9 cellular contexts compared by ENCODE assay signal in genomic region chr22:37824674-37825641, GRCh38. TPM values are rescaled to one million over a fixed set of nuclear protein-coding genes. Genes with fewer than 3 reads are reported as not detected.
DNase-seq lines count a peak whose midpoint lies in the region; ATAC-seq lines count a peak whose summit lies in the region.
"Had no signal": no experiment of that assay in that cellular context is flagged by ENCODE, and none has a peak within 500 bp of the region (broad histone marks: within the 10 kb centered on the region; RNA-seq: fewer than 3 reads in every experiment).

No MANE protein-coding gene starts in this region.

- H3K27me3 ChIP-seq in naive thymus-derived CD4-positive, alpha-beta T cell (ENCODE audit: control insufficient read depth in 2 of 2, insufficient read depth in 2 of 2, low read length in 2 of 2), result no peaks in the 10 kb centered on the region

- H3K27ac ChIP-seq in naive thymus-derived CD4-positive, alpha-beta T cell (ENCODE audit: low read depth, low read length), result no peak overlapping the region

- ATAC-seq in effector memory CD8-positive, alpha-beta T cell (replicated peaks), result peak; percentile 52
- peak; percentile 55 for ATAC-seq in naive thymus-derived CD4-positive, alpha-beta T cell
- ATAC-seq in HG03108 (IDR thresholded peaks at IDR 0.05; ENCODE audit: unreplicated experiment) (no peak), GM18870 (IDR thresholded peaks at IDR 0.05; ENCODE audit: unreplicated experiment) (no peak)

- no peak overlapping the region for H3K4me3 ChIP-seq in naive thymus-derived CD4-positive, alpha-beta T cell (ENCODE audit: low read length)

- H3K27me3 Mint-ChIP-seq in effector memory CD8-positive, alpha-beta T cell, result peaks cover 19 to 42% of the 10 kb centered on the region in 2 donors
- peaks cover 10 to 34% (median 24%) of the 10 kb centered on the region in 5 donors for H3K27me3 Mint-ChIP-seq in naive thymus-derived CD4-positive, alpha-beta T cell

- peaks cover 0 to 5% (median 0%) of the 10 kb centered on the region in 3 experiments for H3K36me3 ChIP-seq in naive thymus-derived CD4-positive, alpha-beta T cell (ENCODE audit: control insufficient read depth in 2 of 3, insufficient read depth in 3 of 3, low read length in 3 of 3)

- no peaks in the 10 kb centered on the region for H3K9me3 ChIP-seq in naive thymus-derived CD4-positive, alpha-beta T cell (ENCODE audit: control insufficient read depth in 2 of 3, low read length in 3 of 3)

- POLR2A ChIA-PET in naive thymus-derived CD4-positive, alpha-beta T cell (lab: Charles Lee), result no interaction called here

- H3K4me3 Mint-ChIP-seq in effector memory CD8-positive, alpha-beta T cell, result peak overlapping the region; percentile 70 to 78
- H3K4me3 Mint-ChIP-seq in naive thymus-derived CD4-positive, alpha-beta T cell, result peak overlapping the region in 4 of 10 donors; percentile 33 to 74 (median 72)

- no peak overlapping the region for H3K27ac Mint-ChIP-seq in effector memory CD8-positive, alpha-beta T cell
- H3K27ac Mint-ChIP-seq in naive thymus-derived CD4-positive, alpha-beta T cell, result no peak overlapping the region

- intact Hi-C loops in naive thymus-derived CD4-positive, alpha-beta T cell (cut with micrococcal nuclease), result no loop called here

- CTCF ChIA-PET in naive thymus-derived CD4-positive, alpha-beta T cell (lab: Charles Lee), result no interaction called here

- H3K36me3 Mint-ChIP-seq in effector memory CD8-positive, alpha-beta T cell (ENCODE audit: insufficient read depth), result peaks cover 3% of the 10 kb centered on the region
- peaks cover 0 to 15% (median 4%) of the 10 kb centered on the region in 5 donors for H3K36me3 Mint-ChIP-seq in naive thymus-derived CD4-positive, alpha-beta T cell

- H3K9me3 Mint-ChIP-seq in effector memory CD8-positive, alpha-beta T cell, result no peaks in the 10 kb centered on the region
- no peaks in the 10 kb centered on the region for H3K9me3 Mint-ChIP-seq in naive thymus-derived CD4-positive, alpha-beta T cell

- peak; percentile 41 for DNase-seq in CD1c-positive myeloid dendritic cell (ENCODE audit: extremely low spot score)
- DNase-seq in NOMO-1 (lab: John Stamatoyannopoulos, UW; ENCODE audit: unreplicated experiment in 2 of 2), result peak; percentile 31 to 52
- no peak for DNase-seq in effector memory CD8-positive, alpha-beta T cell
- peak in 1 of 9 donors; percentile 44 for DNase-seq in naive thymus-derived CD4-positive, alpha-beta T cell
- no peak for DNase-seq in middle frontal gyrus (ENCODE audit: extremely low spot score, low spot score)
- DNase-seq in cerebellar cortex (ENCODE audit: low spot score), result no peak

- H3K4me1 ChIP-seq in naive thymus-derived CD4-positive, alpha-beta T cell (ENCODE audit: control insufficient read depth in 2 of 2, insufficient read depth in 2 of 2, low read length in 2 of 2), result no peaks in the 10 kb centered on the region

- H3K4me1 Mint-ChIP-seq in effector memory CD8-positive, alpha-beta T cell (ENCODE audit: low read depth in 2 of 2), result peaks cover 0 to 6% of the 10 kb centered on the region in 2 donors
- H3K4me1 Mint-ChIP-seq in naive thymus-derived CD4-positive, alpha-beta T cell, result peaks cover 0 to 5% (median 3%) of the 10 kb centered on the region in 7 donors

RNA-seq across cellular contexts. Expression of gene GALR3, which starts 1.8 kb away (rescaled TPM):
- not detected for total RNA-seq in naive thymus-derived CD4-positive, alpha-beta T cell
- not detected for polyA plus RNA-seq in naive thymus-derived CD4-positive, alpha-beta T cell
- total RNA-seq: M059J had no signal

RNA-seq across cellular contexts. Expression of gene GCAT, which starts 17.2 kb away (rescaled TPM):
- total RNA-seq in naive thymus-derived CD4-positive, alpha-beta T cell, result 10 to 100 TPM in 1 of 5 experiments, 1 to 10 TPM in 4; 1.1 to 14.6 (median 5.4) TPM
- polyA plus RNA-seq in naive thymus-derived CD4-positive, alpha-beta T cell, result 1 to 10 TPM; 7.8 to 8.1 TPM

RNA-seq across cellular contexts. Expression of gene ANKRD54, which starts 19.2 kb away (rescaled TPM):
- 10 to 100 TPM; 18.9 to 26.2 (median 20.4) TPM for total RNA-seq in naive thymus-derived CD4-positive, alpha-beta T cell
- polyA plus RNA-seq in naive thymus-derived CD4-positive, alpha-beta T cell, result 10 to 100 TPM; 14.3 to 18.5 TPM

RNA-seq across cellular contexts. Expression of gene EIF3L, which starts 24.3 kb away (rescaled TPM):
- total RNA-seq in naive thymus-derived CD4-positive, alpha-beta T cell, result 100 to 1,000 TPM; 383 to 586 (median 525) TPM
- 100 to 1,000 TPM; 338 to 419 TPM for polyA plus RNA-seq in naive thymus-derived CD4-positive, alpha-beta T cell

Comparison
In these comparisons a context has a peak if more than half of its experiments do, and no peak if none do; other contexts are left out.
1. DNase-seq: peak in CD1c-positive myeloid dendritic cell (single experiment) and NOMO-1 (2 of 2); none in effector memory CD8-positive, alpha-beta T cell (0 of 3), middle frontal gyrus (single experiment) and cerebellar cortex (single experiment).
2. ATAC-seq: peak in effector memory CD8-positive, alpha-beta T cell (single experiment) and naive thymus-derived CD4-positive, alpha-beta T cell (single experiment); none in HG03108 (single experiment) and GM18870 (single experiment).